30 cellular contexts compared by ENCODE assay signal in the genomic region with DNA sequence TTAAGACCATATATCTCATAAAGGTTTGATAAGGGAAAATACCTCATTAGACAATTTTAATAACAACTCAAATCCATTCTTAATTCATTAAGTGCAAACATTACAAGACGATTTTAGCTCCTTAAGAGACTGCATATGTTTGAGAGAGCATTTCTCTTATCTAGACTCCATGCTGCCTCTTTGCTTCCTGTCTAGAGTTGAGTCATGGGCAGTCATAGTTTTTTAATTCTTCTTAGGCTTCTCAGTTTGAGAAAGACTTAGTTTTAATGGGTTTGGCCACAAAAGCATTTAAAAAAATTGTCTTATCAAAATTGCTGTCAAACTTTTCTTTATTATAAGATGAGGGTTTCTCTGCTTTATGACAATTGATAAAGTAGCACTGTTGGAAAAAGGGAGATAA.
DNase-seq lines count a peak whose midpoint lies in the region; ATAC-seq, FAIRE-seq and TF ChIP-seq lines count a peak whose summit lies in the region.
"Had no signal": no experiment of that assay in that cellular context is flagged by ENCODE, and none has a peak within 500 bp of the region (broad histone marks: within the 10 kb centered on the region; RNA-seq: fewer than 3 reads in every experiment).

No MANE protein-coding gene starts in this region.

- no peak overlapping the region for H2AFZ ChIP-seq in astrocyte (ENCODE audit: low read depth, low read length)

- TF ChIP-seq POLR2A in spleen (IDR thresholded peaks at IDR 0.05) = no peak

- DNase-seq in A172 (ENCODE audit: low spot score) = peak; percentile 14
- DNase-seq in NCI-H226 = peak; percentile 49
- DNase-seq in astrocyte (ENCODE audit: low read depth) = peak; percentile 18
- DNase-seq in glomerular endothelial cell (ENCODE audit: extremely low read depth, low read depth, low spot score) = peak; percentile 54
- no peak for DNase-seq in HuH-7 (ENCODE audit: low spot score)
- DNase-seq in T-helper 17 cell = no peak
- DNase-seq in spleen = no peak
- DNase-seq: activated B cell treated with CpG ODN at 0.5 μM for 24 hours; activated CD4-positive, alpha-beta memory T cell treated with anti-CD3 and anti-CD28 coated beads for 36 hours; activated naive CD8-positive, alpha-beta T cell treated with anti-CD3 and anti-CD28 coated beads, Interleukin-2, amount 10 ng/mL, durations not matched to agents 7 days and 5 days; CD8-positive, alpha-beta memory T cell; DMS153; effector memory CD8-positive, alpha-beta T cell; HFFc6; Karpas-422; NCI-H1694; NCI-H2171; NCI-H524 treated with DMSO at 0.1 percent for 48 hours; RPMI8226; trophoblast cell had no signal

- H3K9me3 ChIP-seq in astrocyte (ENCODE audit: insufficient read depth, low read depth, low read length) (no peaks in the 10 kb centered on the region), T-helper 17 cell (ENCODE audit: control insufficient read depth, low read length, poor library complexity, severe bottlenecking) (no peaks in the 10 kb centered on the region), spleen (no peaks in the 10 kb centered on the region)
- H3K9me3 ChIP-seq: neutrophil, prostate gland had no signal

- H3K36me3 ChIP-seq in astrocyte (ENCODE audit: insufficient read depth, low read length) (no peaks in the 10 kb centered on the region), spleen (no peaks in the 10 kb centered on the region)
- H3K36me3 ChIP-seq: neutrophil, prostate gland had no signal

- H3K4me3 Mint-ChIP-seq in astrocyte (ENCODE audit: unreplicated experiment) = no peak overlapping the region
- no peak overlapping the region for H3K4me3 Mint-ChIP-seq in T-helper 17 cell
- H3K4me3 Mint-ChIP-seq: activated B cell treated with CpG ODN at 0.5 μM for 24 hours; activated CD4-positive, alpha-beta memory T cell treated with anti-CD3 and anti-CD28 coated beads for 36 hours; activated naive CD8-positive, alpha-beta T cell treated with anti-CD3 and anti-CD28 coated beads, Interleukin-2, amount 10 ng/mL, durations not matched to agents 7 days and 5 days; B cell; brain; CD8-positive, alpha-beta memory T cell; effector memory CD8-positive, alpha-beta T cell; HFFc6 had no signal

- H3K4me2 ChIP-seq in astrocyte (ENCODE audit: low read length) = no peak overlapping the region

- no peaks in the 10 kb centered on the region for H3K36me3 Mint-ChIP-seq in astrocyte (ENCODE audit: low read depth, unreplicated experiment)
- no peaks in the 10 kb centered on the region for H3K36me3 Mint-ChIP-seq in T-helper 17 cell (ENCODE audit: low read depth)
- H3K36me3 Mint-ChIP-seq: activated CD4-positive, alpha-beta memory T cell treated with anti-CD3 and anti-CD28 coated beads for 36 hours; activated naive CD8-positive, alpha-beta T cell treated with anti-CD3 and anti-CD28 coated beads, Interleukin-2, amount 10 ng/mL, durations not matched to agents 7 days and 5 days; brain; CD8-positive, alpha-beta memory T cell had no signal

- H3K27me3 Mint-ChIP-seq in astrocyte (ENCODE audit: low read depth, unreplicated experiment) (no peaks in the 10 kb centered on the region), T-helper 17 cell (no peaks in the 10 kb centered on the region)
- H3K27me3 Mint-ChIP-seq: activated B cell treated with CpG ODN at 0.5 μM for 24 hours; activated CD4-positive, alpha-beta memory T cell treated with anti-CD3 and anti-CD28 coated beads for 36 hours; activated naive CD8-positive, alpha-beta T cell treated with anti-CD3 and anti-CD28 coated beads, Interleukin-2, amount 10 ng/mL, durations not matched to agents 7 days and 5 days; B cell; brain; effector memory CD8-positive, alpha-beta T cell had no signal

- H3K79me2 ChIP-seq in astrocyte (ENCODE audit: insufficient read depth, low read length) = no peaks in the 10 kb centered on the region

- no peak for TF ChIP-seq CTCF in astrocyte (IDR thresholded peaks at IDR 0.05; ENCODE audit: insufficient read depth, low read depth, low read length)
- no peak for TF ChIP-seq CTCF in spleen (IDR thresholded peaks at IDR 0.05 in 8 of 11, conservative IDR thresholded peaks at IDR 0.05 in 3 of 11)

- H3K27me3 ChIP-seq in astrocyte (ENCODE audit: insufficient read depth, low read length) = no peaks in the 10 kb centered on the region
- no peaks in the 10 kb centered on the region for H3K27me3 ChIP-seq in spleen (replicated peaks in 1 of 7)
- H3K27me3 ChIP-seq: neutrophil had no signal

- H3K4me1 Mint-ChIP-seq in astrocyte (ENCODE audit: low read depth, unreplicated experiment) = peaks cover 7% of the 10 kb centered on the region
- H3K4me1 Mint-ChIP-seq in T-helper 17 cell = no peaks in the 10 kb centered on the region
- H3K4me1 Mint-ChIP-seq: activated B cell treated with CpG ODN at 0.5 μM for 24 hours; activated naive CD8-positive, alpha-beta T cell treated with anti-CD3 and anti-CD28 coated beads, Interleukin-2, amount 10 ng/mL, durations not matched to agents 7 days and 5 days; B cell; brain; CD8-positive, alpha-beta memory T cell had no signal

- H3K27ac Mint-ChIP-seq in astrocyte (ENCODE audit: unreplicated experiment) = no peak overlapping the region
- H3K27ac Mint-ChIP-seq in T-helper 17 cell = no peak overlapping the region
- H3K27ac Mint-ChIP-seq: activated B cell treated with CpG ODN at 0.5 μM for 24 hours; activated CD4-positive, alpha-beta memory T cell treated with anti-CD3 and anti-CD28 coated beads for 36 hours; activated naive CD8-positive, alpha-beta T cell treated with anti-CD3 and anti-CD28 coated beads, Interleukin-2, amount 10 ng/mL, durations not matched to agents 7 days and 5 days; activated T-helper 2 cell treated with anti-CD3 and anti-CD28 coated beads, Interferon-gamma antibody, Interleukin-2, Interleukin-4, amounts not matched to agents 10 μg/mL and 5 μg/mL and 100 μg/mL, durations not matched to agents 14 hours and 24 hours and 36 hours; B cell; brain; CD8-positive, alpha-beta memory T cell; effector memory CD8-positive, alpha-beta T cell; HFFc6 had no signal

- no peak for ATAC-seq in T-helper 17 cell
- ATAC-seq in GM18870 (IDR thresholded peaks at IDR 0.05; ENCODE audit: unreplicated experiment) = no peak
- ATAC-seq: effector memory CD8-positive, alpha-beta T cell had no signal

- FAIRE-seq in astrocyte (lab: Jason Lieb, UNC) = no peak
- FAIRE-seq: colon, G401.6, GM18507, HTR-8/SVneo had no signal

- H3K9me3 Mint-ChIP-seq in astrocyte (ENCODE audit: unreplicated experiment) = no peaks in the 10 kb centered on the region
- H3K9me3 Mint-ChIP-seq: activated CD4-positive, alpha-beta memory T cell treated with anti-CD3 and anti-CD28 coated beads for 36 hours; activated naive CD8-positive, alpha-beta T cell treated with anti-CD3 and anti-CD28 coated beads, Interleukin-2, amount 10 ng/mL, durations not matched to agents 7 days and 5 days; activated T-helper 2 cell treated with anti-CD3 and anti-CD28 coated beads, Interferon-gamma antibody, Interleukin-2, Interleukin-4, amounts not matched to agents 10 μg/mL and 5 μg/mL and 100 μg/mL, durations not matched to agents 14 hours and 24 hours and 36 hours; effector memory CD8-positive, alpha-beta T cell had no signal

- no peak overlapping the region for H3K9ac ChIP-seq in astrocyte (ENCODE audit: low read length)

- WGBS in spleen, 5 donors = 1 to 14% (median 9%) methylated on average over 1 of the region's 1 CpG

- no peak overlapping the region for H3K4me3 ChIP-seq in astrocyte (ENCODE audit: insufficient read depth, low read depth, low read length)
- no peak overlapping the region for H3K4me3 ChIP-seq in spleen
- H3K4me3 ChIP-seq: prostate gland had no signal

- no peak overlapping the region for H3K27ac ChIP-seq in astrocyte (ENCODE audit: low read depth, low read length)
- H3K27ac ChIP-seq in spleen = no peak overlapping the region
- H3K27ac ChIP-seq: neutrophil, prostate gland had no signal

- H4K20me1 ChIP-seq in astrocyte (ENCODE audit: insufficient read depth, low read length) = no peaks in the 10 kb centered on the region

- intact Hi-C loops in spleen (cut with DNase I; ENCODE audit: low total_unique reads) = no loop called here

- H3K4me1 ChIP-seq in astrocyte (ENCODE audit: insufficient read depth, low read length) = no peaks in the 10 kb centered on the region
- no peaks in the 10 kb centered on the region for H3K4me1 ChIP-seq in spleen
- H3K4me1 ChIP-seq: prostate gland had no signal

Comparison
In these comparisons a context has a peak if more than half of its experiments do, and no peak if none do; other contexts are left out.
1. DNase-seq: peak in A172 (single experiment), NCI-H226 (single experiment), astrocyte (single experiment) and glomerular endothelial cell (single experiment); none in HuH-7 (single experiment), T-helper 17 cell (0 of 3) and spleen (single experiment).